In genomic region chr2:237122214-237122666, GRCh38 we compare ENCODE assay signal across 8 cellular contexts. TPM values are rescaled to one million over a fixed set of nuclear protein-coding genes. Genes with fewer than 3 reads are reported as not detected.
A peak's percentile ranks its signal among the peaks of the same experiment; 100 is the strongest.
DNase-seq lines count a peak whose midpoint lies in the region; ATAC-seq and TF ChIP-seq lines count a peak whose summit lies in the region.

No MANE protein-coding gene starts in this region.

- in situ Hi-C loops in GM13977 (cut with MboI; ENCODE audit: low pct_unique_long_range_greater_than_20kb, low sequenced_read_pairs, unreplicated experiment): no loop called here

- no peak overlapping the region for H2AK5ac ChIP-seq in mesendoderm (ENCODE audit: low read length)

- H3K36me3 ChIP-seq in ACC112 (ENCODE audit: insufficient read depth, low read length): 0 out of 2 replicates have a peak, but pooled peaks cover 6% of the 10 kb centered on the region
- no peaks in the 10 kb centered on the region for H3K36me3 ChIP-seq in mesendoderm (ENCODE audit: control insufficient read depth, insufficient read depth, low read length)

- H3K27me3 ChIP-seq in ACC112 (ENCODE audit: insufficient read depth, low read length) (no peaks in the 10 kb centered on the region), mesendoderm (ENCODE audit: insufficient read depth, low read length, poor library complexity) (no peaks in the 10 kb centered on the region)

- H3K4me2 ChIP-seq in mesendoderm (ENCODE audit: low read length): no peak overlapping the region

- H3K27ac ChIP-seq in ACC112 (ENCODE audit: low read depth, low read length) (peak overlapping the region; percentile 66), mesendoderm (ENCODE audit: low read depth, low read length) (no peak overlapping the region)

- no peaks in the 10 kb centered on the region for H3K79me1 ChIP-seq in mesendoderm (ENCODE audit: low read length)

- TF ChIP-seq CTCF in GM13977 (IDR thresholded peaks at IDR 0.05; ENCODE audit: extremely low read depth, insufficient read depth, missing control alignments): peak; percentile 64

- no CpG with 5 or more reads among the region's 8 CpGs for WGBS in mesendoderm (ENCODE audit: extremely low coverage, insufficient coverage, low lambda C conversion rate)

- H2AFZ ChIP-seq in ACC112 (ENCODE audit: low read length, unreplicated experiment): peak overlapping the region; percentile 53

- DNase-seq in GM13977 (ENCODE audit: low spot score) (peak; percentile 51), NCI-H146 (lab: John Stamatoyannopoulos, UW) (peak; percentile 81), dermis blood vessel endothelial cell (peak; percentile 83), mesendoderm (peak; percentile 94), superior temporal gyrus (ENCODE audit: extremely low spot score) (peak; percentile 22)

- no peaks in the 10 kb centered on the region for H3K79me2 ChIP-seq in ACC112 (ENCODE audit: control insufficient read depth, insufficient read depth, low read length, unreplicated experiment)
- no peaks in the 10 kb centered on the region for H3K79me2 ChIP-seq in mesendoderm (ENCODE audit: control insufficient read depth, insufficient read depth, low read length)

- no peak overlapping the region for H4K8ac ChIP-seq in mesendoderm (ENCODE audit: low read depth, low read length)

- H3K18ac ChIP-seq in mesendoderm (ENCODE audit: low read length): no peak overlapping the region

- peak; percentile 55 to 85 for ATAC-seq in activated CD4-positive, CD25-positive, alpha-beta regulatory T cell treated with anti-CD3 and anti-CD28 coated beads, Interleukin-2, amount 50 U/mL, for 24 hours
- ATAC-seq in HG02642 (IDR thresholded peaks at IDR 0.05; ENCODE audit: poor library complexity, unreplicated experiment): no peak

- H2BK120ac ChIP-seq in mesendoderm (ENCODE audit: low read depth, low read length): no peak overlapping the region

- H3K4me1 ChIP-seq in ACC112 (ENCODE audit: control insufficient read depth, insufficient read depth, low read length, unreplicated experiment) (peaks cover 32% of the 10 kb centered on the region), mesendoderm (ENCODE audit: control insufficient read depth, low read depth, low read length) (no peaks in the 10 kb centered on the region)

- no peak overlapping the region for H3K56ac ChIP-seq in mesendoderm (ENCODE audit: low read length)

- H3K4me3 ChIP-seq in ACC112 (ENCODE audit: low read depth, low read length) (no peak overlapping the region), mesendoderm (ENCODE audit: low read length) (no peak overlapping the region)

- H2BK15ac ChIP-seq in mesendoderm (replicated peaks; ENCODE audit: low read depth): no peak overlapping the region

- no peak overlapping the region for H2BK5ac ChIP-seq in mesendoderm (ENCODE audit: low read length)

- no peak overlapping the region for H3K4ac ChIP-seq in mesendoderm (ENCODE audit: low read depth, low read length)

- H3K23ac ChIP-seq in mesendoderm (ENCODE audit: low read length): no peak overlapping the region

- H3K9ac ChIP-seq in mesendoderm (ENCODE audit: low read length): no peak overlapping the region

- H4K5ac ChIP-seq in mesendoderm (ENCODE audit: low read length): no peak overlapping the region

RNA-seq across cellular contexts. Expression of gene COPS8, which starts 36.6 kb away (rescaled TPM):
- total RNA-seq in dermis blood vessel endothelial cell: 80.2 and 95.4 TPM in 2 replicates
- polyA plus RNA-seq in mesendoderm (2013, experiment 1 of 2): 38.2 TPM
- polyA plus RNA-seq in mesendoderm (2013, experiment 2 of 2): 38.0 TPM

Comparison
In these comparisons a context has a peak if more than half of its experiments do, and no peak if none do; other contexts are left out.
1. DNase-seq: peak in every context shown above with its lines; median percentile 94 in mesendoderm; 83 in dermis blood vessel endothelial cell; 81 in NCI-H146; 51 in GM13977; 22 in superior temporal gyrus.